In the genomic region with DNA sequence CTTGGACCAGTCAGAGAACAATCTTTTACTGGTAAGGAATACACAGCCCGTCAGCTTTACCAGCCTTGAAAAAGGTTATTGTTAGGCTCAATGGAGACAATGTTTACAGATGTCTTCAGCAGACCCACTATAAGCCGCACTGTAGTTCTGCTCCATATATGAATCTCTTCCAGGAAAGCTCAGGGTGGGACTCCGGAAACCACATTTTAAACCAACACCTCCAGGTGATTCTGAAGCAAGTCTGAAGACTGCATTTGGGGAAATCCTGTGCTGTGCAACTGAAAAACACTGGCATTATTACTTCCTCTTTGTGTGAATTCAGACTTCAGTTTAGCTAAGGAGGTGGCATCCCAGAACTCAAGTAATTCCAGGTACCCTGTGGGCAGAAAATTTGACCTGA, we compare ENCODE assay signal across 22 cellular contexts. TPM values are rescaled to one million over a fixed set of nuclear protein-coding genes. Genes with fewer than 3 reads are reported as not detected.
DNase-seq lines count a peak whose midpoint lies in the region; ATAC-seq, FAIRE-seq and TF ChIP-seq lines count a peak whose summit lies in the region.
"Had no signal": no experiment of that assay in that cellular context is flagged by ENCODE, and none has a peak within 500 bp of the region (broad histone marks: within the 10 kb centered on the region; RNA-seq: fewer than 3 reads in every experiment).

No MANE protein-coding gene starts in this region.

- H3K4me1 ChIP-seq in neural progenitor cell: peaks cover 53% of the 10 kb centered on the region

- H2AFZ ChIP-seq in neural progenitor cell (replicated peaks): no peak overlapping the region

- H3K79me2 ChIP-seq in neural progenitor cell (ENCODE audit: low read depth): no peaks in the 10 kb centered on the region

- no peaks in the 10 kb centered on the region for H3K36me3 Mint-ChIP-seq in activated T-cell treated with anti-CD3 and anti-CD28 coated beads, Interleukin-2, amount 50 U/mL, for 4 hours (ENCODE audit: insufficient read depth)
- H3K36me3 Mint-ChIP-seq in activated T-helper 17 cell treated with anti-CD3 and anti-CD28 coated beads, Interleukin-2, amount 50 U/mL, for 72 hours (ENCODE audit: low read depth): no peaks in the 10 kb centered on the region
- H3K36me3 Mint-ChIP-seq in neural progenitor cell: no peaks in the 10 kb centered on the region

- H3F3A ChIP-seq in neural progenitor cell (ENCODE audit: low read depth): peaks cover 23% of the 10 kb centered on the region

- no peak overlapping the region for H3K27ac ChIP-seq in neural progenitor cell
- H3K27ac ChIP-seq: coronary artery, VCaP had no signal

- H3K27ac Mint-ChIP-seq in activated T-helper 17 cell treated with anti-CD3 and anti-CD28 coated beads, Interleukin-2, amount 50 U/mL, for 72 hours: peak overlapping the region; percentile 73
- H3K27ac Mint-ChIP-seq in neural progenitor cell: peak overlapping the region; percentile 54

- no peak overlapping the region for H3K4me2 ChIP-seq in neural progenitor cell

- DNase-seq in activated T-cell treated with anti-CD3 and anti-CD28 coated beads, Interleukin-2, amount 50 U/mL, for 4 hours: no peak
- no peak for DNase-seq in activated T-cell treated with anti-CD3 and anti-CD28 coated beads, Interleukin-2, amount 50 U/mL, for 1 hour
- DNase-seq in MV-4-11 (lab: John Stamatoyannopoulos, UW) (peak; percentile 8), neural progenitor cell (ENCODE audit: low spot score) (no peak), glomerular visceral epithelial cell (ENCODE audit: extremely low spot score) (no peak), HTR-8/SVneo (ENCODE audit: insufficient read length, low spot score) (no peak)
- DNase-seq: ACHN; activated CD8-positive, alpha-beta memory T cell treated with anti-CD3 and anti-CD28 coated beads, Interleukin-2, amount 50 U/mL, for 48 hours; mesenchymal stem cell; MM.1S; NCI-H2029; NCI-H526; retina had no signal

- peaks cover 69% of the 10 kb centered on the region for H3K4me1 Mint-ChIP-seq in activated T-cell treated with anti-CD3 and anti-CD28 coated beads, Interleukin-2, amount 50 U/mL, for 4 hours (ENCODE audit: low read depth)
- peaks cover 22% of the 10 kb centered on the region for H3K4me1 Mint-ChIP-seq in activated T-helper 17 cell treated with anti-CD3 and anti-CD28 coated beads, Interleukin-2, amount 50 U/mL, for 72 hours
- peaks cover 35% of the 10 kb centered on the region for H3K4me1 Mint-ChIP-seq in neural progenitor cell

- no peak for TF ChIP-seq CTCF in neural progenitor cell (IDR thresholded peaks at IDR 0.05)

- H4K20me1 ChIP-seq in neural progenitor cell (ENCODE audit: low read depth): no peaks in the 10 kb centered on the region

- peak; percentile 52 to 74 for ATAC-seq in activated T-cell treated with anti-CD3 and anti-CD28 coated beads, Interleukin-2, amount 50 U/mL, for 4 hours
- ATAC-seq in activated T-helper 17 cell treated with anti-CD3 and anti-CD28 coated beads, Interleukin-2, amount 50 U/mL, for 72 hours (replicated peaks): peak; percentile 85
- no peak for ATAC-seq in HG02885 (IDR thresholded peaks at IDR 0.05; ENCODE audit: poor library complexity, unreplicated experiment)

- no peaks in the 10 kb centered on the region for H3K9me3 ChIP-seq in neural progenitor cell (ENCODE audit: low read depth)

- no peaks in the 10 kb centered on the region for H3K9me3 Mint-ChIP-seq in activated T-cell treated with anti-CD3 and anti-CD28 coated beads, Interleukin-2, amount 50 U/mL, for 4 hours
- no peaks in the 10 kb centered on the region for H3K9me3 Mint-ChIP-seq in activated T-helper 17 cell treated with anti-CD3 and anti-CD28 coated beads, Interleukin-2, amount 50 U/mL, for 72 hours
- H3K9me3 Mint-ChIP-seq in neural progenitor cell: peaks cover 18% of the 10 kb centered on the region

- no peaks in the 10 kb centered on the region for H3K27me3 Mint-ChIP-seq in activated T-cell treated with anti-CD3 and anti-CD28 coated beads, Interleukin-2, amount 50 U/mL, for 4 hours (ENCODE audit: low read depth)
- H3K27me3 Mint-ChIP-seq in activated T-helper 17 cell treated with anti-CD3 and anti-CD28 coated beads, Interleukin-2, amount 50 U/mL, for 72 hours: no peaks in the 10 kb centered on the region
- peaks cover 37% of the 10 kb centered on the region for H3K27me3 Mint-ChIP-seq in neural progenitor cell (ENCODE audit: insufficient read depth, low read depth)

- FAIRE-seq in HTR-8/SVneo (lab: Jason Lieb, UNC): no peak
- FAIRE-seq: islet of Langerhans, RCC 7860 had no signal

- no peak overlapping the region for H3K4me3 ChIP-seq in neural progenitor cell
- H3K4me3 ChIP-seq: coronary artery had no signal

- H3K36me3 ChIP-seq in neural progenitor cell: no peaks in the 10 kb centered on the region

- peak overlapping the region; percentile 52 for H3K4me3 Mint-ChIP-seq in activated T-cell treated with anti-CD3 and anti-CD28 coated beads, Interleukin-2, amount 50 U/mL, for 4 hours
- peak overlapping the region; percentile 57 for H3K4me3 Mint-ChIP-seq in activated T-helper 17 cell treated with anti-CD3 and anti-CD28 coated beads, Interleukin-2, amount 50 U/mL, for 72 hours
- no peak overlapping the region for H3K4me3 Mint-ChIP-seq in neural progenitor cell

- H3K9ac ChIP-seq in neural progenitor cell: no peak overlapping the region

- H3K27me3 ChIP-seq in neural progenitor cell: no peaks in the 10 kb centered on the region

RNA-seq across cellular contexts. Expression of a gene that starts 3.5 kb away (rescaled TPM):
- total RNA-seq in activated T-cell treated with anti-CD3 and anti-CD28 coated beads, Interleukin-2, amount 50 U/mL, for 4 hours: under 1 TPM; 0.25 to 0.50 (median 0.35) TPM
- under 1 TPM; 0.43 to 0.69 TPM for total RNA-seq in activated T-helper 17 cell treated with anti-CD3 and anti-CD28 coated beads, Interleukin-2, amount 50 U/mL, for 72 hours
- 0.22 TPM in 1 of 2 replicates, not detected in the other for total RNA-seq in neural progenitor cell (ENCODE audit: low replicate concordance)
- total RNA-seq: epithelial cell of proximal tubule, glomerular endothelial cell had no signal

RNA-seq across cellular contexts. Expression of a gene that starts 42.2 kb away (rescaled TPM):
- total RNA-seq in activated T-cell treated with anti-CD3 and anti-CD28 coated beads, Interleukin-2, amount 50 U/mL, for 4 hours: under 1 TPM in 1 of 3 donors, not detected in 2; 0.18 TPM
- 1 to 10 TPM in 1 of 2 donors, not detected in 1; 1.6 TPM for total RNA-seq in activated T-helper 17 cell treated with anti-CD3 and anti-CD28 coated beads, Interleukin-2, amount 50 U/mL, for 72 hours
- total RNA-seq in neural progenitor cell (ENCODE audit: low replicate concordance): not detected in 2 replicates
- total RNA-seq: subcutaneous adipose tissue had no signal
